7 cellular contexts compared by ENCODE assay signal in genomic region chr7:67335165-67335564, GRCh38.
DNase-seq lines count a peak whose midpoint lies in the region; ATAC-seq, FAIRE-seq and TF ChIP-seq lines count a peak whose summit lies in the region.
"Not testable (repeated sequence)": the region's sequence is repeated elsewhere in the genome, so short reads cannot be mapped to it uniquely, and the experiment has no call there.

No MANE protein-coding gene starts in this region.

- H3K36me3 ChIP-seq in H1 (ENCODE audit: control insufficient read depth in 2 of 4, insufficient read depth in 4 of 4, low read length in 3 of 4); psoas muscle (ENCODE audit: insufficient read depth in 1 of 2, low read depth in 1 of 2); small intestine (ENCODE audit: control insufficient read depth in 2 of 2, insufficient read depth in 2 of 2, low read length in 2 of 2): not testable (repeated sequence)

- not testable (repeated sequence) for H3K4me3 ChIP-seq in H1 (ENCODE audit: extremely low read depth in 1 of 4, insufficient read depth in 2 of 4, low read depth in 3 of 4, low read length in 4 of 4); small intestine (ENCODE audit: low read depth in 1 of 2, low read length in 2 of 2)
- peak overlapping the region; percentile 63 for H3K4me3 ChIP-seq in psoas muscle

- not testable (repeated sequence) for H2BK120ac ChIP-seq in H1 (replicated peaks; ENCODE audit: low read depth, low read length)

- not testable (repeated sequence) for TF ChIP-seq POLR2A in GM12892 (IDR thresholded peaks at IDR 0.05; ENCODE audit: low read depth, low read length); H1 (IDR thresholded peaks at IDR 0.05; ENCODE audit: control extremely low read depth in 1 of 2, low read depth in 2 of 2, low read length in 2 of 2)

- not testable (repeated sequence) for H3K9me3 ChIP-seq in H1 (ENCODE audit: insufficient read depth in 2 of 2, low read depth in 1 of 2, low read length in 1 of 2); psoas muscle; small intestine (ENCODE audit: control insufficient read depth, low read depth)

- ATAC-seq in psoas muscle: peak; percentile 59 to 74 (median 69)

- H4K20me1 ChIP-seq in H1 (replicated peaks in 1 of 2; ENCODE audit: control insufficient read depth in 1 of 2, insufficient read depth in 2 of 2, low read length in 2 of 2): not testable (repeated sequence)

- H3K23me2 ChIP-seq in H1 (ENCODE audit: low read depth, low read length): not testable (repeated sequence)

- not testable (repeated sequence) for H2BK12ac ChIP-seq in H1 (ENCODE audit: low read depth, low read length)

- FAIRE-seq in D721Med (lab: Jason Lieb, UNC) (peak; percentile 44), GM12892 (lab: Jason Lieb, UNC) (peak; percentile 30), HTR-8/SVneo (lab: Jason Lieb, UNC) (peak; percentile 62), H1 (lab: Jason Lieb, UNC) (peak; percentile 48), islet of Langerhans (lab: Jason Lieb, UNC) (peak; percentile 65), small intestine (lab: Jason Lieb, UNC) (peak; percentile 59)

- not testable (repeated sequence) for H3K18ac ChIP-seq in H1 (ENCODE audit: extremely low read depth, low read length)

- H4K5ac ChIP-seq in H1 (ENCODE audit: insufficient read length, low read depth, low read length): not testable (repeated sequence)

- TF ChIP-seq EP300 in H1 (IDR thresholded peaks at IDR 0.05; ENCODE audit: borderline replicate concordance in 1 of 2, low read depth in 2 of 2, low read length in 2 of 2): not testable (repeated sequence)

- not testable (repeated sequence) for H3K4me2 ChIP-seq in H1 (ENCODE audit: insufficient read depth in 1 of 2, low read depth in 2 of 2, low read length in 2 of 2)

- DNase-seq in D721Med (ENCODE audit: insufficient read length, low spot score); GM12892 (ENCODE audit: insufficient read length); HTR-8/SVneo (ENCODE audit: insufficient read length, low spot score); H1 (ENCODE audit: low read depth in 1 of 2, low spot score in 2 of 2); psoas muscle; small intestine: not testable (repeated sequence)

- TF ChIP-seq RAD21 in H1 (IDR thresholded peaks at IDR 0.05 in 1 of 2, conservative IDR thresholded peaks at IDR 0.05 in 1 of 2; ENCODE audit: low read depth in 2 of 2, low read length in 2 of 2): not testable (repeated sequence)

- H3K4ac ChIP-seq in H1 (replicated peaks; ENCODE audit: insufficient read length, low read depth, low read length): not testable (repeated sequence)

- CTCF ChIA-PET in H1 (lab: Charles Lee; ENCODE audit: partially characterized antibody): not testable (repeated sequence)

- H2BK20ac ChIP-seq in H1 (ENCODE audit: low read length): not testable (repeated sequence)

- H2BK15ac ChIP-seq in H1 (ENCODE audit: low read length): not testable (repeated sequence)

- not testable (repeated sequence) for H4K8ac ChIP-seq in H1 (ENCODE audit: extremely low read depth, insufficient read depth, low read length)

- intact Hi-C loops in psoas muscle (cut with DNase I): not testable (repeated sequence)

- not testable (repeated sequence) for H3K27ac ChIP-seq in H1 (ENCODE audit: low read depth, low read length); small intestine (ENCODE audit: low read depth in 1 of 2, low read length in 1 of 2)
- H3K27ac ChIP-seq in psoas muscle: peak overlapping the region; percentile 76

- H3K9ac ChIP-seq in H1 (replicated peaks in 1 of 4; ENCODE audit: extremely low read depth in 1 of 4, low read depth in 3 of 4, low read length in 3 of 4): not testable (repeated sequence)

- not testable (repeated sequence) for H3K4me1 ChIP-seq in H1 (replicated peaks in 1 of 4; ENCODE audit: control insufficient read depth in 3 of 4, insufficient read depth in 4 of 4, low read length in 3 of 4); psoas muscle; small intestine (ENCODE audit: control insufficient read depth in 2 of 2, insufficient read depth in 1 of 2, low read depth in 1 of 2, low read length in 1 of 2)

- not testable (repeated sequence) for H3K23ac ChIP-seq in H1 (ENCODE audit: insufficient read length)

- not testable (repeated sequence) for H4K91ac ChIP-seq in H1 (replicated peaks; ENCODE audit: insufficient read length, low read length)

- POLR2A ChIA-PET in H1 (lab: Charles Lee; ENCODE audit: partially characterized antibody): not testable (repeated sequence)

- H2AFZ ChIP-seq in H1 (ENCODE audit: low read length): not testable (repeated sequence)

- not testable (repeated sequence) for H3K56ac ChIP-seq in H1 (replicated peaks; ENCODE audit: insufficient read length, low read depth, low read length)

- H2AK5ac ChIP-seq in H1 (ENCODE audit: low read depth, low read length): not testable (repeated sequence)

- H3K79me1 ChIP-seq in H1 (ENCODE audit: low read depth, low read length): not testable (repeated sequence)

- not testable (repeated sequence) for H3K14ac ChIP-seq in H1 (ENCODE audit: insufficient read length)

- not testable (repeated sequence) for H3K27me3 ChIP-seq in H1 (replicated peaks in 1 of 4; ENCODE audit: control insufficient read depth in 3 of 4, extremely low read depth in 1 of 4, insufficient read depth in 3 of 4, low read length in 3 of 4); psoas muscle (ENCODE audit: insufficient read depth in 3 of 3, low read length in 2 of 3); small intestine (ENCODE audit: control insufficient read depth in 2 of 2, insufficient read depth in 2 of 2, low read length in 2 of 2)

- WGBS in H1 (ENCODE audit: extremely low coverage in 1 of 2, insufficient coverage in 1 of 2, insufficient read length in 1 of 2, insufficient replicate concordance in 2 of 2, low coverage in 1 of 2, low lambda C conversion rate in 2 of 2, missing lambda C conversion rate in 1 of 2), 2 experiments: 100% methylated on average over 1 of the region's 1 CpG; no CpG with 5 or more reads in 1 of the 2 experiments
- 29 to 35% (median 32%) methylated on average over 1 of the region's 1 CpG for WGBS in psoas muscle, 3 donors
- WGBS in small intestine, 3 donors: 92 to 100% (median 100%) methylated on average over 1 of the region's 1 CpG

- TF ChIP-seq CTCF in D721Med (IDR thresholded peaks at IDR 0.05; ENCODE audit: insufficient read depth, missing control alignments); H1 (IDR thresholded peaks at IDR 0.05; ENCODE audit: control extremely low read depth in 1 of 3, insufficient read depth in 1 of 3, low read depth in 1 of 3, low read length in 3 of 3); psoas muscle (IDR thresholded peaks at IDR 0.05): not testable (repeated sequence)

- not testable (repeated sequence) for H3K79me2 ChIP-seq in H1 (ENCODE audit: control insufficient read depth in 1 of 2, insufficient read depth in 2 of 2, low read length in 2 of 2)

- not testable (repeated sequence) for H2BK5ac ChIP-seq in H1 (ENCODE audit: low read depth, low read length)
